In genomic region chr3:126287171-126287535, GRCh38 we compare ENCODE assay signal across 8 cellular contexts.
A peak's percentile ranks its signal among the peaks of the same experiment; 100 is the strongest.
DNase-seq lines count a peak whose midpoint lies in the region; ATAC-seq and TF ChIP-seq lines count a peak whose summit lies in the region.
"Had no signal": no experiment of that assay in that cellular context is flagged by ENCODE, and none has a peak within 500 bp of the region (broad histone marks: within the 10 kb centered on the region; RNA-seq: fewer than 3 reads in every experiment).

No MANE protein-coding gene starts in this region.

- DNase-seq in fibroblast of mammary gland (ENCODE audit: low read depth) (no peak), uterus (no peak), GOT3 (lab: John Stamatoyannopoulos, UW) (no peak), Ammon's horn (ENCODE audit: low spot score) (no peak)
- DNase-seq: activated T-cell treated with anti-CD3 and anti-CD28 coated beads, Interleukin-2, amount 50 U/mL, for 4 hours had no signal

- peak overlapping the region; percentile 59 to 87 (median 81) for H3K27ac Mint-ChIP-seq in nephron

- H3K27me3 Mint-ChIP-seq in nephron (ENCODE audit: low read depth): peaks cover 51% of the 10 kb centered on the region

- H3K9me3 ChIP-seq in uterus: no peaks in the 10 kb centered on the region

- TF ChIP-seq CTCF in VCaP (conservative IDR thresholded peaks at IDR 0.05) (no peak), fibroblast of mammary gland (conservative IDR thresholded peaks at IDR 0.05; ENCODE audit: control insufficient read depth, insufficient read depth, low read depth, low read length) (no peak), nephron (IDR thresholded peaks at IDR 0.05; ENCODE audit: unreplicated experiment in 3 of 3) (no peak), uterus (IDR thresholded peaks at IDR 0.05) (no peak)

- H3K27ac ChIP-seq in VCaP (peak overlapping the region; percentile 34; the same call in 1 of the 2 replicates), uterus (peak overlapping the region; percentile 53 to 66)

- intact Hi-C loops in uterus (cut with DNase I; ENCODE audit: low total_unique reads): no loop called here

- H3K4me3 ChIP-seq in fibroblast of mammary gland (ENCODE audit: control insufficient read depth, low read depth, low read length) (peak overlapping the region; percentile 45), uterus (peak overlapping the region; percentile 26 to 30)

- peaks cover 0 to 4% of the 10 kb centered on the region in 2 donors for H3K4me1 ChIP-seq in uterus

- H3K36me3 Mint-ChIP-seq in nephron (ENCODE audit: low read depth): no peaks in the 10 kb centered on the region

- H3K4me1 Mint-ChIP-seq in nephron: peaks cover 18% of the 10 kb centered on the region

- TF ChIP-seq POLR2A in uterus (IDR thresholded peaks at IDR 0.05): no peak

- no peak for ATAC-seq in activated CD4-positive, CD25-positive, alpha-beta regulatory T cell treated with anti-CD3 and anti-CD28 coated beads, Interleukin-2, amount 50 U/mL, for 24 hours
- ATAC-seq: activated T-cell treated with anti-CD3 and anti-CD28 coated beads, Interleukin-2, amount 50 U/mL, for 4 hours had no signal

- no peaks in the 10 kb centered on the region for H3K36me3 ChIP-seq in uterus

- no peaks in the 10 kb centered on the region for H3K27me3 ChIP-seq in uterus

- H3K4me3 Mint-ChIP-seq in nephron: peak overlapping the region; percentile 66 to 83 (median 78)
- H3K4me3 Mint-ChIP-seq: activated T-cell treated with anti-CD3 and anti-CD28 coated beads, Interleukin-2, amount 50 U/mL, for 4 hours had no signal

- H3K9me3 Mint-ChIP-seq in nephron: no peaks in the 10 kb centered on the region
- H3K9me3 Mint-ChIP-seq: activated T-cell treated with anti-CD3 and anti-CD28 coated beads, Interleukin-2, amount 50 U/mL, for 4 hours had no signal
